ENCODE assay signal across 33 cellular contexts in genomic region chr5:150549735-150550134, GRCh38.
"Had no signal": no experiment of that assay in that cellular context is flagged by ENCODE, and none has a peak within 500 bp of the region (broad histone marks: within the 10 kb centered on the region; RNA-seq: fewer than 3 reads in every experiment).

No MANE protein-coding gene starts in this region.

- H3K4me3 ChIP-seq: adrenal gland, body of pancreas, breast epithelium had no signal

- H3K27me3 ChIP-seq: adrenal gland, body of pancreas, brain microvascular endothelial cell, breast epithelium had no signal

- DNase-seq: activated B cell treated with CpG ODN at 0.5 μM for 24 hours; activated CD4-positive, alpha-beta memory T cell treated with anti-CD3 and anti-CD28 coated beads for 36 hours; activated CD4-positive, alpha-beta T cell treated with anti-CD3 and anti-CD28 coated beads for 4 hours; activated CD4-positive, alpha-beta T cell treated with anti-CD3 and anti-CD28 coated beads, Interleukin-2, amount 10 ng/mL, durations not matched to agents 24 days and 14 days; activated CD4-positive, alpha-beta T cell treated with anti-CD3 and anti-CD28 coated beads, Interleukin-2, amount 50 U/mL, for 1 hour; activated CD4-positive, alpha-beta T cell treated with anti-CD3 and anti-CD28 coated beads, Interleukin-2, amount 50 U/mL, for 4 hours; activated CD4-positive, CD25-positive, alpha-beta regulatory T cell treated with anti-CD3 and anti-CD28 coated beads, Interleukin-2, amount 50 U/mL, for 72 hours; activated CD8-positive, alpha-beta memory T cell treated with anti-CD3 and anti-CD28 coated beads, Interleukin-2, amount 50 U/mL, for 4 hours; activated CD8-positive, alpha-beta T cell treated with anti-CD3 and anti-CD28 coated beads for 36 hours; activated effector memory CD4-positive, alpha-beta T cell treated with anti-CD3 and anti-CD28 coated beads, Interleukin-2, amount 50 U/mL, for 16 hours; activated gamma-delta T cell treated with Interleukin-2 at 50 U/mL for 16 hours; activated naive CD4-positive, alpha-beta T cell; activated naive CD4-positive, alpha-beta T cell treated with anti-CD3 and anti-CD28 coated beads for 36 hours; activated naive CD4-positive, alpha-beta T cell treated with anti-CD3 and anti-CD28 coated beads, Interleukin-2, amount 50 U/mL, for 16 hours; activated naive CD8-positive, alpha-beta T cell treated with anti-CD3 and anti-CD28 coated beads for 36 hours; activated T-cell treated with anti-CD3 and anti-CD28 coated beads for 4 hours; activated T-cell treated with anti-CD3 and anti-CD28 coated beads, Interleukin-2, amount 50 U/mL, for 1 hour; activated T-cell treated with anti-CD3 and anti-CD28 coated beads, Interleukin-2, amount 50 U/mL, for 4 hours; activated T-cell treated with anti-CD3 and anti-CD28 coated beads, Interleukin-2, amount 50 U/mL, for 72 hours; amniotic stem cell; aorta; body of pancreas; brain microvascular endothelial cell; central memory CD4-positive, alpha-beta T cell; T-helper 2 cell; T-helper 9 cell had no signal

- H3K36me3 ChIP-seq: breast epithelium had no signal

- ATAC-seq: activated CD8-positive, alpha-beta T cell treated with anti-CD3 and anti-CD28 coated beads for 36 hours; activated naive CD4-positive, alpha-beta T cell treated with anti-CD3 and anti-CD28 coated beads, Interleukin-2, amount 50 U/mL, for 72 hours; activated T-cell treated with anti-CD3 and anti-CD28 coated beads, Interleukin-2, amount 50 U/mL, for 4 hours; activated T-cell treated with anti-CD3 and anti-CD28 coated beads, Interleukin-2, amount 50 U/mL, for 72 hours; activated T-helper 17 cell treated with anti-CD3 and anti-CD28 coated beads, Interleukin-2, amount 50 U/mL, for 72 hours; body of pancreas had no signal

- H3K4me1 ChIP-seq: adrenal gland, body of pancreas, breast epithelium had no signal

- H3K27ac ChIP-seq: adrenal gland, body of pancreas, brain microvascular endothelial cell, breast epithelium, VCaP had no signal

- FAIRE-seq: astrocyte, TTC549 had no signal

- H3K9me3 ChIP-seq: adrenal gland, body of pancreas, breast epithelium had no signal
